Comparison of ENCODE assay signal across 2 cellular contexts in the genomic region with DNA sequence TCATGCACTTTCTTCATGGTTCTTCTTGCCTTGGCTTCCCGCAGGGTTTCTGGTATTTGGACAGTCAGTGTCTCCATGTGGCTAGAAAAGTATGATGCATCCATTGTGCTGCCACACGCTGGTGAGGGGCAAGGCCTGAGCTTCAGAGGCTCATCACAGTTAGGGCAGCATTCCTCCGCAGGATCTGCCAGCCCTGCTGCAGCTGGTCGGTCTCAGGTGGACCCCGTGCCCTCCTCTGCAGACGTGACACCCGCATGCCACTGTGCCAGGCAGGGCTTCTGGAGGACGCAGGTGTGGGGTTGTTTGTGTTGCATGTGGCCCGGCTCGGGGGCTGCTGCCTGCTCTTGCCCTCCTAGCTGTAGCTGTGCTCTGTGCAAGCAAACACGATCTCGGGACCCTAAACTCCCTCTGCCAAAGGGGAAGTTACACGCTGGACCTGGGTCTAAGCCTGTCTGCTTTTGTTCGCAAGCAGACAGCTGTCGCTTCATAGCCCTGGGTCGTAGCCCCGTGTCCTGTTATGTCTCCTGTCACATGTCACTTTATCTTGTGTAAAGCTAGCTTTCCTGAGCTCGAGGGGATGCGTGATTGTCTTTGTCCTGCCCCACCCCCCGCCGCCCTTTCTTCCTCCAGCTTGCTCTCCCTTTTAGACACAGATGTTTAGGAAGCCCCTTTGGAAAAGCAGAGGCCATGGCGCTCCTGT.
TF ChIP-seq lines count a peak whose summit lies in the region.

No MANE protein-coding gene starts in this region.

TF ChIP-seq in GM23338, 12 proteins besides CTCF, POLR2A, EP300 and RAD21 (continued from another document):
- TF ChIP-seq ZNF462 (CRISPR knock-in tag; IDR thresholded peaks at IDR 0.05), result no peak

TF ChIP-seq in WTC11, 78 proteins besides CTCF, POLR2A, EP300 and RAD21 (continued from another document):
- TF ChIP-seq, protein P1, sequence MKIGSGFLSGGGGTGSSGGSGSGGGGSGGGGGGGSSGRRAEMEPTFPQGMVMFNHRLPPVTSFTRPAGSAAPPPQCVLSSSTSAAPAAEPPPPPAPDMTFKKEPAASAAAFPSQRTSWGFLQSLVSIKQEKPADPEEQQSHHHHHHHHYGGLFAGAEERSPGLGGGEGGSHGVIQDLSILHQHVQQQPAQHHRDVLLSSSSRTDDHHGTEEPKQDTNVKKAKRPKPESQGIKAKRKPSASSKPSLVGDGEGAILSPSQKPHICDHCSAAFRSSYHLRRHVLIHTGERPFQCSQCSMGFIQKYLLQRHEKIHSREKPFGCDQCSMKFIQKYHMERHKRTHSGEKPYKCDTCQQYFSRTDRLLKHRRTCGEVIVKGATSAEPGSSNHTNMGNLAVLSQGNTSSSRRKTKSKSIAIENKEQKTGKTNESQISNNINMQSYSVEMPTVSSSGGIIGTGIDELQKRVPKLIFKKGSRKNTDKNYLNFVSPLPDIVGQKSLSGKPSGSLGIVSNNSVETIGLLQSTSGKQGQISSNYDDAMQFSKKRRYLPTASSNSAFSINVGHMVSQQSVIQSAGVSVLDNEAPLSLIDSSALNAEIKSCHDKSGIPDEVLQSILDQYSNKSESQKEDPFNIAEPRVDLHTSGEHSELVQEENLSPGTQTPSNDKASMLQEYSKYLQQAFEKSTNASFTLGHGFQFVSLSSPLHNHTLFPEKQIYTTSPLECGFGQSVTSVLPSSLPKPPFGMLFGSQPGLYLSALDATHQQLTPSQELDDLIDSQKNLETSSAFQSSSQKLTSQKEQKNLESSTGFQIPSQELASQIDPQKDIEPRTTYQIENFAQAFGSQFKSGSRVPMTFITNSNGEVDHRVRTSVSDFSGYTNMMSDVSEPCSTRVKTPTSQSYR (CRISPR knock-in tag; IDR thresholded peaks at IDR 0.05), result no peak
- no peak for TF ChIP-seq FOXK1 (CRISPR knock-in tag; IDR thresholded peaks at IDR 0.05)
- no peak for TF ChIP-seq ZNF423 (CRISPR knock-in tag; IDR thresholded peaks at IDR 0.05)
- TF ChIP-seq, protein P2, sequence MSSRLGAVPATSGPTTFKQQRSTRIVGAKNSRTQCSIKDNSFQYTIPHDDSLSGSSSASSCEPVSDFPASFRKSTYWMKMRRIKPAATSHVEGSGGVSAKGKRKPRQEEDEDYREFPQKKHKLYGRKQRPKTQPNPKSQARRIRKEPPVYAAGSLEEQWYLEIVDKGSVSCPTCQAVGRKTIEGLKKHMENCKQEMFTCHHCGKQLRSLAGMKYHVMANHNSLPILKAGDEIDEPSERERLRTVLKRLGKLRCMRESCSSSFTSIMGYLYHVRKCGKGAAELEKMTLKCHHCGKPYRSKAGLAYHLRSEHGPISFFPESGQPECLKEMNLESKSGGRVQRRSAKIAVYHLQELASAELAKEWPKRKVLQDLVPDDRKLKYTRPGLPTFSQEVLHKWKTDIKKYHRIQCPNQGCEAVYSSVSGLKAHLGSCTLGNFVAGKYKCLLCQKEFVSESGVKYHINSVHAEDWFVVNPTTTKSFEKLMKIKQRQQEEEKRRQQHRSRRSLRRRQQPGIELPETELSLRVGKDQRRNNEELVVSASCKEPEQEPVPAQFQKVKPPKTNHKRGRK (CRISPR knock-in tag; IDR thresholded peaks at IDR 0.05; ENCODE audit: borderline replicate concordance), result no peak
- TF ChIP-seq USF2 (CRISPR knock-in tag; IDR thresholded peaks at IDR 0.05), result no peak
- no peak for TF ChIP-seq TP53 (CRISPR knock-in tag; IDR thresholded peaks at IDR 0.05)
- no peak for TF ChIP-seq ELF4 (CRISPR knock-in tag; IDR thresholded peaks at IDR 0.05; ENCODE audit: low read depth)
- TF ChIP-seq, protein P3, sequence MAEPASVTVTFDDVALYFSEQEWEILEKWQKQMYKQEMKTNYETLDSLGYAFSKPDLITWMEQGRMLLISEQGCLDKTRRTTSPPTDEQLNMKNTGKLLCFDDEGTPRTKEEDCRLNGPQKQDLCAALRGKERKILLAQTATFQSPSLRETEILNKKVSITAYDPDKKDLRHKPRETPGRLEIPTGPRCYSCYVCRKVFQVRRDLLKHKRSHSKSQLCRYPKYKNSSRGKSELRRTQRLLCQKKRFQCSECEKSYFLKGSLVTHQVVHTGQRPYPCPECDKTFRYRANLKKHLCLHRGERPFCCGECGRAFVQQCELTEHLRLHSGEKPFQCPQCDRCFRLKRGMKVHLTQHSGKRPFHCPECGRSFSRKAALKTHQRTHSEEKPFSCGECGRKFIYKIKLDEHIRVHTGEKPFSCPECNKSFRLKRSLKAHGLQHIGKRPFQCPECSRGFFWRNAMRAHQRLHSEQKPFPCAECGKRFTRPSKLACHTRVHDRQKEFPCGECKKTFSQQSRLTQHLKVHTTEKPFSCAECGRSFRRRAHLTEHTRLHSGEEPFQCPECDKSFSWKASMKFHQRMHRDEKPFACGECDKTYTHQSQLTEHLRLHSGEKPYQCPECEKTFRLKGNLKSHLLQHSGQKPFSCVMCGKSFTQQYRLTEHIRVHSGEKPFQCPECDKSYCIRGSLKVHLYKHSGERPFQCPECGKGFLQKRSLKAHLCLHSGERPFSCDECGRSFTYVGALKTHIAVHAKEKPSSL (CRISPR knock-in tag; conservative IDR thresholded peaks at IDR 0.05), result no peak
- TF ChIP-seq IRF2 (CRISPR knock-in tag; IDR thresholded peaks at IDR 0.05; ENCODE audit: borderline replicate concordance, low read depth), result no peak
- no peak for TF ChIP-seq TEAD4 (CRISPR knock-in tag; IDR thresholded peaks at IDR 0.05)
- no peak for TF ChIP-seq SOX15 (CRISPR knock-in tag; IDR thresholded peaks at IDR 0.05)
TF ChIP-seq in WTC11: peak in this region for 0.
